In genomic region chr9:33332956-33333355, GRCh38 we compare ENCODE assay signal across 7 cellular contexts. TPM values are rescaled to one million over a fixed set of nuclear protein-coding genes. Genes with fewer than 3 reads are reported as not detected.
A peak's percentile ranks its signal among the peaks of the same experiment; 100 is the strongest.
DNase-seq lines count a peak whose midpoint lies in the region; ATAC-seq and TF ChIP-seq lines count a peak whose summit lies in the region.
"Not testable (repeated sequence)": the region's sequence is repeated elsewhere in the genome, so short reads cannot be mapped to it uniquely, and the experiment has no call there.

No MANE protein-coding gene starts in this region.

- intact Hi-C loops in activated T-helper 2 cell treated with anti-CD3 and anti-CD28 coated beads, Interferon-gamma antibody, Interleukin-2, Interleukin-4, amounts not matched to agents 10 μg/mL and 5 μg/mL and 100 μg/mL, durations not matched to agents 14 hours and 24 hours and 36 hours (cut with micrococcal nuclease), result not testable (repeated sequence)

- H3K4me3 Mint-ChIP-seq in HFFc6, result peak overlapping the region; percentile 10; the same call in 1 of the 2 replicates
- H3K4me3 Mint-ChIP-seq in activated T-helper 2 cell treated with anti-CD3 and anti-CD28 coated beads, Interferon-gamma antibody, Interleukin-2, Interleukin-4, amounts not matched to agents 10 μg/mL and 5 μg/mL and 100 μg/mL, durations not matched to agents 14 hours and 24 hours and 36 hours (ENCODE audit: low read depth); stimulated activated effector memory CD8-positive, alpha-beta T cell treated with anti-CD3 and anti-CD28 coated beads, Interleukin-12 subunit alpha, Interleukin-12 subunit beta, amount 100 ng/mL, for 72 hours: not testable (repeated sequence)

- peaks cover 15% of the 10 kb centered on the region for H3K36me3 ChIP-seq in SJSA1
- peaks cover 39% of the 10 kb centered on the region for H3K36me3 ChIP-seq in brain microvascular endothelial cell (replicated peaks)

- peak overlapping the region; percentile 33; the same call in 1 of the 2 replicates for H3K27ac Mint-ChIP-seq in HFFc6
- H3K27ac Mint-ChIP-seq in activated T-helper 2 cell treated with anti-CD3 and anti-CD28 coated beads, Interferon-gamma antibody, Interleukin-2, Interleukin-4, amounts not matched to agents 10 μg/mL and 5 μg/mL and 100 μg/mL, durations not matched to agents 14 hours and 24 hours and 36 hours, result peak overlapping the region; percentile 49
- H3K27ac Mint-ChIP-seq in stimulated activated effector memory CD8-positive, alpha-beta T cell treated with anti-CD3 and anti-CD28 coated beads, Interleukin-12 subunit alpha, Interleukin-12 subunit beta, amount 100 ng/mL, for 72 hours, result peak overlapping the region; percentile 40

- H3K27me3 ChIP-seq in SJSA1 (replicated peaks); brain microvascular endothelial cell (replicated peaks): not testable (repeated sequence)

- ATAC-seq in stimulated activated effector memory CD8-positive, alpha-beta T cell treated with anti-CD3 and anti-CD28 coated beads, Interleukin-12 subunit alpha, Interleukin-12 subunit beta, amount 100 ng/mL, for 72 hours, result not testable (repeated sequence)

- H3K27me3 Mint-ChIP-seq in HFFc6 (ENCODE audit: insufficient read depth); activated T-helper 2 cell treated with anti-CD3 and anti-CD28 coated beads, Interferon-gamma antibody, Interleukin-2, Interleukin-4, amounts not matched to agents 10 μg/mL and 5 μg/mL and 100 μg/mL, durations not matched to agents 14 hours and 24 hours and 36 hours (ENCODE audit: low read depth): not testable (repeated sequence)

- H3K9me3 Mint-ChIP-seq in HFFc6; activated T-helper 2 cell treated with anti-CD3 and anti-CD28 coated beads, Interferon-gamma antibody, Interleukin-2, Interleukin-4, amounts not matched to agents 10 μg/mL and 5 μg/mL and 100 μg/mL, durations not matched to agents 14 hours and 24 hours and 36 hours; stimulated activated effector memory CD8-positive, alpha-beta T cell treated with anti-CD3 and anti-CD28 coated beads, Interleukin-12 subunit alpha, Interleukin-12 subunit beta, amount 100 ng/mL, for 72 hours: not testable (repeated sequence)

- peaks cover 54% of the 10 kb centered on the region for H3K36me3 Mint-ChIP-seq in HFFc6 (ENCODE audit: low read depth)
- peaks cover 83% of the 10 kb centered on the region for H3K36me3 Mint-ChIP-seq in activated T-helper 2 cell treated with anti-CD3 and anti-CD28 coated beads, Interferon-gamma antibody, Interleukin-2, Interleukin-4, amounts not matched to agents 10 μg/mL and 5 μg/mL and 100 μg/mL, durations not matched to agents 14 hours and 24 hours and 36 hours (ENCODE audit: low read depth)
- H3K36me3 Mint-ChIP-seq in stimulated activated effector memory CD8-positive, alpha-beta T cell treated with anti-CD3 and anti-CD28 coated beads, Interleukin-12 subunit alpha, Interleukin-12 subunit beta, amount 100 ng/mL, for 72 hours, result peaks cover 11% of the 10 kb centered on the region

- H3K4me3 ChIP-seq in SJSA1; brain microvascular endothelial cell (ENCODE audit: low read depth, low read length): not testable (repeated sequence)

- peaks cover 55% of the 10 kb centered on the region for H3K4me1 Mint-ChIP-seq in HFFc6 (ENCODE audit: low read depth)
- H3K4me1 Mint-ChIP-seq in activated T-helper 2 cell treated with anti-CD3 and anti-CD28 coated beads, Interferon-gamma antibody, Interleukin-2, Interleukin-4, amounts not matched to agents 10 μg/mL and 5 μg/mL and 100 μg/mL, durations not matched to agents 14 hours and 24 hours and 36 hours (ENCODE audit: low read depth); stimulated activated effector memory CD8-positive, alpha-beta T cell treated with anti-CD3 and anti-CD28 coated beads, Interleukin-12 subunit alpha, Interleukin-12 subunit beta, amount 100 ng/mL, for 72 hours: not testable (repeated sequence)

- TF ChIP-seq CTCF in HFFc6 (IDR thresholded peaks at IDR 0.05); brain microvascular endothelial cell (IDR thresholded peaks at IDR 0.05; ENCODE audit: low read depth, low read length, missing control alignments): not testable (repeated sequence)

- H3K27ac ChIP-seq in SJSA1 (peak overlapping the region; percentile 18; the same call in 1 of the 2 replicates), brain microvascular endothelial cell (peak overlapping the region; percentile 38)

- H3K9me3 ChIP-seq in SJSA1 (replicated peaks), result not testable (repeated sequence)

- peaks cover 29% of the 10 kb centered on the region for H3K4me1 ChIP-seq in SJSA1 (replicated peaks)

- DNase-seq in HFFc6; SJSA1 (ENCODE audit: low read depth in 1 of 2, low spot score in 2 of 2); activated T-helper 2 cell treated with anti-CD3 and anti-CD28 coated beads, Interferon-gamma antibody, Interleukin-2, Interleukin-4, amounts not matched to agents 10 μg/mL and 5 μg/mL and 100 μg/mL, durations not matched to agents 14 hours and 24 hours and 36 hours (ENCODE audit: low spot score); stimulated activated effector memory CD8-positive, alpha-beta T cell treated with anti-CD3 and anti-CD28 coated beads, Interleukin-12 subunit alpha, Interleukin-12 subunit beta, amount 100 ng/mL, for 72 hours (ENCODE audit: low spot score in 2 of 2): not testable (repeated sequence)
- DNase-seq in brain microvascular endothelial cell (peak; percentile 57), dermis blood vessel endothelial cell (peak; percentile 38), lung microvascular endothelial cell (ENCODE audit: low read depth in 2 of 2) (peak; percentile 53 to 59)

- in situ Hi-C loops in brain microvascular endothelial cell (cut with HindIII; ENCODE audit: low pct_ligation_motif_present, low sequenced_read_pairs), result not testable (repeated sequence)

RNA-seq across cellular contexts. Expression of gene NFX1, which starts 42.6 kb away (rescaled TPM):
- 10 to 100 TPM; 25.7 to 28.0 (median 27.8) TPM for total RNA-seq in HFFc6 (2021; fragmentation: NEBNext Ultra II Directional; extraction: Animal tissue kit (Norgen Biotek cat#: 25700))
- 10.3 and 13.0 TPM in 2 replicates for total RNA-seq in SJSA1 (2014; rRNA removed; shearing (Covaris generic))
- total RNA-seq in activated T-helper 2 cell treated with anti-CD3 and anti-CD28 coated beads, Interferon-gamma antibody, Interleukin-2, Interleukin-4, amounts not matched to agents 10 μg/mL and 5 μg/mL and 100 μg/mL, durations not matched to agents 14 hours and 24 hours and 36 hours, result 36.9 and 37.2 TPM in 2 replicates
- 14.5 and 17.7 TPM in 2 replicates for total RNA-seq in dermis blood vessel endothelial cell
- 8.5 and 12.3 TPM in 2 replicates for total RNA-seq in lung microvascular endothelial cell
